13 cellular contexts compared by ENCODE assay signal in the genomic region with DNA sequence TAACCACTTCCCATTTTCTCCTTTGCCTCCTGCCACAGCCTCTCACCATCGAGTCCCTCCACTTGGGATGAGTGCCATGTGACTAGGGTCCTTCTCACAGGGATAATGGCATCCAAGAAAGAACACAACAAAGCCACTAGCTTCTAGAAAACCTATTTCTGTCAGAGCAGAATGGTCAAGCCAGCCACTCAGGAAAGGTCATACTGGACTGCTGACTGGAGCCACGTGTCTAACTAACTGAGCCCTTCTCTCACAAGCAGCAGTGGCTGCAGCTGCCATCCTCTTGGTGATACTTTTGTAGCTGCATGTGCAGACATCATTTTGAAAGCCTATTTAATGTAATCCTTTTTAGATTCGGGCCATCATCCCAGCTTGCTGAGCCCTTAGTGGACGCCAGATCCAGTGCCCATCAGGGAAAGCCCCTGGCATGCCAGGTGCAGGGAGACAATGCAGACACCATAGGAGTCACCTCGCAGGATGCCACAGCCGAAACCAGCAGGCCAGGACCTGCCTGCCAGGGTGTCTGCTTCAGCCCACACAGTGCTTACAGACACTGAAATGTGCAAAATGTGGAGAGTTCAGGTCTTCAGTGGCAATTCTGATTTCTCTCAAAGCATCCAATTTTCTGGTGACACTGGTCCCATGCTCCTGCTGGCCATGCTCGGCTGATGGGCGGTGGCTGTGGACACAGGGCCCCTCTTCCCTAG.
DNase-seq lines count a peak whose midpoint lies in the region; ATAC-seq, FAIRE-seq and TF ChIP-seq lines count a peak whose summit lies in the region.
"Had no signal": no experiment of that assay in that cellular context is flagged by ENCODE, and none has a peak within 500 bp of the region (broad histone marks: within the 10 kb centered on the region; RNA-seq: fewer than 3 reads in every experiment).

No MANE protein-coding gene starts in this region.

- H3K4me3 ChIP-seq in endothelial cell of umbilical vein (replicated peaks in 1 of 3; ENCODE audit: insufficient read depth in 1 of 3, low read depth in 1 of 3, low read length in 3 of 3): no peak overlapping the region
- H3K4me3 ChIP-seq in gastrocnemius medialis: peak overlapping the region in 1 of 4 donors; percentile 30
- no peak overlapping the region for H3K4me3 ChIP-seq in smooth muscle cell
- no peak overlapping the region for H3K4me3 ChIP-seq in upper lobe of right lung
- H3K4me3 ChIP-seq: neural progenitor cell, thyroid gland had no signal

- H4K20me1 ChIP-seq in endothelial cell of umbilical vein (replicated peaks; ENCODE audit: control insufficient read depth, extremely low read depth, insufficient read depth, low read length): no peaks in the 10 kb centered on the region
- H4K20me1 ChIP-seq in smooth muscle cell (ENCODE audit: low read depth): peaks cover 68% of the 10 kb centered on the region

- peak overlapping the region; percentile 82 for H3K27ac ChIP-seq in RWPE1
- H3K27ac ChIP-seq in endothelial cell of umbilical vein (ENCODE audit: insufficient read depth, low read depth, low read length): peak overlapping the region; percentile 18
- H3K27ac ChIP-seq in gastrocnemius medialis: peak overlapping the region; percentile 85 to 97 (median 92)
- H3K27ac ChIP-seq in smooth muscle cell (ENCODE audit: low read depth): no peak overlapping the region
- H3K27ac ChIP-seq in upper lobe of right lung: no peak overlapping the region
- H3K27ac ChIP-seq: neural progenitor cell had no signal

- no peak overlapping the region for H3K4me2 ChIP-seq in endothelial cell of umbilical vein (ENCODE audit: insufficient read depth, low read length)
- no peak overlapping the region for H3K4me2 ChIP-seq in smooth muscle cell
- H3K4me2 ChIP-seq: neural progenitor cell had no signal

- intact Hi-C loops in endothelial cell of umbilical vein (cut with micrococcal nuclease) (no loop called here), gastrocnemius medialis (cut with DNase I; ENCODE audit: low total_unique reads) (no loop called here), upper lobe of right lung (cut with DNase I) (no loop called here)

- H2AFZ ChIP-seq in endothelial cell of umbilical vein (ENCODE audit: low read depth, low read length): no peak overlapping the region
- H2AFZ ChIP-seq in smooth muscle cell (ENCODE audit: low read depth): no peak overlapping the region
- H2AFZ ChIP-seq: neural progenitor cell had no signal

- DNase-seq in NCI-H82 (lab: John Stamatoyannopoulos, UW): peak; percentile 23
- no peak for DNase-seq in NCI-H82 treated with DMSO at 0.1 percent for 48 hours (lab: John Stamatoyannopoulos, UW; ENCODE audit: unreplicated experiment)
- DNase-seq in RWPE1 (ENCODE audit: low spot score): peak; percentile 63
- no peak for DNase-seq in endothelial cell of umbilical vein (ENCODE audit: low read depth, low spot score)
- peak in 1 of 2 donors; percentile 53 for DNase-seq in gastrocnemius medialis
- no peak for DNase-seq in smooth muscle cell (lab: John Stamatoyannopoulos, UW; ENCODE audit: unreplicated experiment)
- no peak for DNase-seq in upper lobe of right lung
- DNase-seq: NCI-H524 treated with DMSO at 0.1 percent for 48 hours, SHP77, thyroid gland had no signal

- WGBS in smooth muscle cell (ENCODE audit: low lambda C conversion rate): 90% methylated on average over 8 of the region's 8 CpGs

- no peaks in the 10 kb centered on the region for H3K9me3 ChIP-seq in endothelial cell of umbilical vein (replicated peaks; ENCODE audit: control insufficient read depth, insufficient read depth, low read length)
- no peaks in the 10 kb centered on the region for H3K9me3 ChIP-seq in gastrocnemius medialis
- H3K9me3 ChIP-seq in smooth muscle cell (replicated peaks; ENCODE audit: low read depth): no peaks in the 10 kb centered on the region
- H3K9me3 ChIP-seq in upper lobe of right lung: no peaks in the 10 kb centered on the region
- H3K9me3 ChIP-seq: thyroid gland had no signal

- ATAC-seq in gastrocnemius medialis: no peak
- ATAC-seq in SK-N-SH treated with all-trans-retinoic acid at 6 μM for 48 hours: no peak
- ATAC-seq in upper lobe of right lung: no peak

- H3K79me2 ChIP-seq in endothelial cell of umbilical vein (ENCODE audit: control insufficient read depth, insufficient read depth, low read length): peaks cover 68% of the 10 kb centered on the region
- H3K79me2 ChIP-seq in smooth muscle cell (ENCODE audit: low read depth): no peaks in the 10 kb centered on the region

- H3K4me1 ChIP-seq in endothelial cell of umbilical vein (ENCODE audit: control insufficient read depth, extremely low read depth, insufficient read depth, low read length): peaks cover 48% of the 10 kb centered on the region
- H3K4me1 ChIP-seq in gastrocnemius medialis: peaks cover 82 to 100% of the 10 kb centered on the region in 2 donors
- H3K4me1 ChIP-seq in smooth muscle cell (ENCODE audit: low read depth): no peaks in the 10 kb centered on the region
- H3K4me1 ChIP-seq in upper lobe of right lung: peaks cover 89% of the 10 kb centered on the region
- H3K4me1 ChIP-seq: neural progenitor cell had no signal

- TF ChIP-seq CTCF in RWPE1 (conservative IDR thresholded peaks at IDR 0.05; ENCODE audit: low read depth) (no peak), endothelial cell of umbilical vein (IDR thresholded peaks at IDR 0.05; ENCODE audit: extremely low read depth in 1 of 2, insufficient read depth in 1 of 2, low read depth in 1 of 2, low read length in 2 of 2) (no peak), gastrocnemius medialis (IDR thresholded peaks at IDR 0.05 in 4 of 5, conservative IDR thresholded peaks at IDR 0.05 in 1 of 5) (no peak), smooth muscle cell (IDR thresholded peaks at IDR 0.05; ENCODE audit: borderline replicate concordance, insufficient read depth, poor library complexity, severe bottlenecking) (no peak), upper lobe of right lung (IDR thresholded peaks at IDR 0.05) (no peak)

- TF ChIP-seq POLR2A in endothelial cell of umbilical vein (IDR thresholded peaks at IDR 0.05; ENCODE audit: low read depth, low read length) (no peak), gastrocnemius medialis (IDR thresholded peaks at IDR 0.05) (peak in 1 of 2 donors; percentile 47)

- no peaks in the 10 kb centered on the region for H3K27me3 ChIP-seq in endothelial cell of umbilical vein (ENCODE audit: control insufficient read depth in 2 of 2, insufficient read depth in 2 of 2, low read length in 2 of 2)
- H3K27me3 ChIP-seq in gastrocnemius medialis: no peaks in the 10 kb centered on the region
- H3K27me3 ChIP-seq in smooth muscle cell (ENCODE audit: low read depth): no peaks in the 10 kb centered on the region
- H3K27me3 ChIP-seq in upper lobe of right lung: no peaks in the 10 kb centered on the region
- H3K27me3 ChIP-seq: neural progenitor cell, thyroid gland had no signal

- no peak overlapping the region for H3K9ac ChIP-seq in endothelial cell of umbilical vein (replicated peaks; ENCODE audit: extremely low read depth, insufficient read depth, low read length)
- no peak overlapping the region for H3K9ac ChIP-seq in smooth muscle cell (ENCODE audit: low read depth)
- H3K9ac ChIP-seq: neural progenitor cell had no signal

- POLR2A ChIA-PET in RWPE1 (lab: Yijun Ruan, JAX; ENCODE audit: low non-redundant PET): no interaction called here
- POLR2A ChIA-PET in endothelial cell of umbilical vein (lab: Charles Lee): no interaction called here

- no peaks in the 10 kb centered on the region for H3K9me1 ChIP-seq in endothelial cell of umbilical vein (replicated peaks; ENCODE audit: control insufficient read depth, extremely low read depth, insufficient read depth, low read length)

- in situ Hi-C loops in gastrocnemius medialis (cut with MboI; ENCODE audit: low sequenced_read_pairs in 4 of 4): no loop called here

- dilution Hi-C loops in endothelial cell of umbilical vein (cut with MboI; ENCODE audit: extremely low pct_ligation_motif_present, low sequenced_read_pairs): no loop called here

- FAIRE-seq in endothelial cell of umbilical vein (lab: Jason Lieb, UNC): no peak
- FAIRE-seq: A204.1 had no signal

- H3K36me3 ChIP-seq in endothelial cell of umbilical vein (ENCODE audit: control insufficient read depth in 2 of 2, extremely low read depth in 1 of 2, insufficient read depth in 2 of 2, low read length in 2 of 2) (peaks cover 4 to 34% of the 10 kb centered on the region in 2 experiments), gastrocnemius medialis (no peaks in the 10 kb centered on the region), smooth muscle cell (ENCODE audit: low read depth) (no peaks in the 10 kb centered on the region), upper lobe of right lung (no peaks in the 10 kb centered on the region)
- H3K36me3 ChIP-seq: neural progenitor cell, thyroid gland had no signal

- no TSS peak for BruUV-seq in endothelial cell of umbilical vein (replicated peaks; lab: Mats Ljungman, UMichigan)

- CTCF ChIA-PET in RWPE1 (lab: Yijun Ruan, JAX): no interaction called here
- CTCF ChIA-PET in endothelial cell of umbilical vein (lab: Charles Lee): interaction anchor here (2.0 kb wide), 1 partner anchor 478 kb away, joined by 8 read pairs; no protein-coding TSS in a partner anchor

- H3F3A ChIP-seq in smooth muscle cell (ENCODE audit: low read depth): no peaks in the 10 kb centered on the region

TF ChIP-seq in endothelial cell of umbilical vein, 7 proteins besides CTCF, POLR2A, EP300 and RAD21 (continues in another document):
- TF ChIP-seq POLR2AphosphoS5 (IDR thresholded peaks at IDR 0.05; ENCODE audit: insufficient read depth, low read depth, low read length) (no peak), EZH2 (IDR thresholded peaks at IDR 0.05; ENCODE audit: borderline replicate concordance, low read depth, low read length, severe bottlenecking) (no peak), MAX (IDR thresholded peaks at IDR 0.05; ENCODE audit: insufficient read depth, insufficient read length) (no peak), GATA2 (IDR thresholded peaks at IDR 0.05; ENCODE audit: insufficient read depth, insufficient read length, low read depth, low read length) (no peak), MYC (IDR thresholded peaks at IDR 0.05; ENCODE audit: low read depth, low read length) (no peak)

Comparison
In these comparisons a context has a peak if more than half of its experiments do, and no peak if none do; other contexts are left out.
1. DNase-seq: peak in NCI-H82 (single experiment) and RWPE1 (single experiment); none in NCI-H82 treated with DMSO at 0.1 percent for 48 hours (single experiment), endothelial cell of umbilical vein (single experiment), smooth muscle cell (single experiment) and upper lobe of right lung (single experiment).
2. H3K27ac ChIP-seq: peak in RWPE1 (single experiment), endothelial cell of umbilical vein (single experiment) and gastrocnemius medialis (4 of 4); none in smooth muscle cell (single experiment) and upper lobe of right lung (single experiment).